Comparison of ENCODE assay signal across 8 cellular contexts in the genomic region with DNA sequence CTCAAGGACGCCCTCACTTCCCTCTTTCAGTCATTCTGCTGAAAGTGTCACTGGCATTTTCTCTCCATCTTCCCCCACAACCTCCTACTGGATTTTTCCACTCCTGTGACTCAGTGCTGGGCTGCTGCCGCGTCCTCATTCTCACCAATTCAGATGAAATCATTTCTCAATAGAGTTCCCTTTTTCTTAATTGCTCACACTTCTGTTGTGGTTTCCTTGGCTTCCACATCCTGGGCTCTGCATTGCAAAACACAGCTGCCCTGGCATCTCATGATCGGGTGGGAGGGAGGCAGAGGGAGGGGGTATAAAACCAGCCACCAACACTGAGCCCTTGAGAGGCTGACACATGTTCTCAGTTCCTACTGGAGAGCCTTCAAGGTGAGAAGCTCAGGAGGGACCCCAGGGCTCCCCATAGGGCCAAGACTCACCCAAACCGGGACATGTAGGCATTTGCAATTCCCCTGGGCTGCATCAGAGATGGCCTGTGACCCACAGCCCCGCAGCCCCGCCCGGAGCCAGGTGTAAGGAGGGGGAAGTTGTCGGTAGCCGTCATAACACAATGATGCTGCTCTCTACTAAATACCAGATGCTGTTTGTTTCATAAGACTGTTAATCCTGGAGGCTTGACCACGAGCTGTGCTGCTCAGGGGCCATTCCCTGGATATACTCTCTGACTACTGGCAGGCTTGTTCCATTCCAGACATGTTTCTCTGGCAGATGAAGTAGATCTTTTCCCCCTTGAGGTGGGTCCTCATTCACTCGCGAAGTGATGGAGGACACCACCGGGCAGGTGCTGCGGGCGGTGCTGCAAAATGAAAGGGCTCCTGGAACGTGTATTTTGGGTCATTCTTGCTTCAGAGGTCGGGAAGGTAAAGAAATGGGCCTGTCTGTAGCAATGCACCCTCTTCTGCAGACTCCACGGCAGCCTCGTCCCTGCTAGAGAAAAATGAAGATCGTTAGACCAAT.
DNase-seq lines count a peak whose midpoint lies in the region; ATAC-seq and TF ChIP-seq lines count a peak whose summit lies in the region.

No MANE protein-coding gene starts in this region.

- peaks cover 13 to 66% (median 45%) of the 10 kb centered on the region in 4 donors for H3K36me3 ChIP-seq in stomach

- peaks cover 13 to 39% (median 16%) of the 10 kb centered on the region in 4 donors for H3K4me1 ChIP-seq in stomach

- peak overlapping the region; percentile 22 to 81 for H3K27ac ChIP-seq in coronary artery
- H3K27ac ChIP-seq in stomach, result peak overlapping the region; percentile 22 to 87 (median 70)

- no peak for TF ChIP-seq CTCF in coronary artery (IDR thresholded peaks at IDR 0.05)
- no peak for TF ChIP-seq CTCF in stomach (IDR thresholded peaks at IDR 0.05)

- no peak for TF ChIP-seq POLR2A in stomach (IDR thresholded peaks at IDR 0.05)

- H3K4me3 ChIP-seq in coronary artery, result peak overlapping the region; percentile 26
- H3K4me3 ChIP-seq in stomach, result peak overlapping the region in 1 of 4 donors; percentile 5

- H3K9me3 ChIP-seq in stomach, result no peaks in the 10 kb centered on the region

- H3K27me3 ChIP-seq in stomach, result no peaks in the 10 kb centered on the region

- no peak for TF ChIP-seq EP300 in stomach (IDR thresholded peaks at IDR 0.05)

- 68 to 75% (median 73%) methylated on average over 21 of the region's 21 CpGs for WGBS in stomach, 5 donors

- intact Hi-C loops in stomach (cut with DNase I; ENCODE audit: low total_unique reads), result no loop called here

- DNase-seq in AG20443 (ENCODE audit: low spot score) (peak; percentile 78), HT1080 (ENCODE audit: low read depth) (peak; percentile 97), coronary artery (ENCODE audit: low spot score) (peak; percentile 77), myocyte (ENCODE audit: low read depth) (peak; percentile 93), stomach (no peak), HuH-7 (ENCODE audit: low spot score) (no peak)
- DNase-seq in activated CD4-positive, alpha-beta T cell treated with anti-CD3 and anti-CD28 coated beads, Interleukin-2, amount 50 U/mL, for 1 hour, result peak; percentile 50

- ATAC-seq in GM21367 (IDR thresholded peaks at IDR 0.05; ENCODE audit: unreplicated experiment), result peak; percentile 51

Comparison
In these comparisons a context has a peak if more than half of its experiments do, and no peak if none do; other contexts are left out.
1. DNase-seq: peak in AG20443 (single experiment), HT1080 (single experiment), activated CD4-positive, alpha-beta T cell treated with anti-CD3 and anti-CD28 coated beads, Interleukin-2, amount 50 U/mL, for 1 hour (single experiment), coronary artery (single experiment) and myocyte (single experiment); none in stomach (single experiment) and HuH-7 (single experiment).